ENCODE assay signal across 18 cellular contexts in the genomic region with DNA sequence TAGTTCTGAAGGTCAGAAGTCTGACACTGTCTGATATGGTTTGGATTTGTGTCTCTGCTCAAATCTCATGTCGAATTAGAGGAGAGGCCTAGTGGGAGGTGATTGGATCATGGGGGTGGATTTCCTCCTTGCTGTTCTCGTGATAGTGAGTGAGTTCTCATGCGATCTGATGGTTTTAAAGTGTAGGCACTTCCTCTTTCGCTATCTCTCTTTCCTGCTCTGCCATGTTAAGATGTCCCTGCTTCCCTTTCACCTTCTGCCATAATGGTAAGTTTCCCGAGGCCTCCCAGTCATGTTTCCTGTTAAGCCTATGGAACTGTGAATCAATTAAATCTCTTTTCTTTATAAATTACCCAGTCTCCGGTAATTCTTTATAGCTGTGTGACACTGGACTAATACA.
"Had no signal": no experiment of that assay in that cellular context is flagged by ENCODE, and none has a peak within 500 bp of the region (broad histone marks: within the 10 kb centered on the region; RNA-seq: fewer than 3 reads in every experiment).

No MANE protein-coding gene starts in this region.

- H3K4me3 ChIP-seq: esophagus muscularis mucosa, gastrocnemius medialis, heart right ventricle, spleen, tibial artery, upper lobe of left lung, uterus had no signal

- DNase-seq: effector memory CD8-positive, alpha-beta T cell; gastrocnemius medialis; heart right ventricle; hypothalamus; kidney glomerular epithelial cell; mesendoderm; naive B cell; posterior cingulate gyrus; spleen; stimulated activated CD4-positive, alpha-beta T cell treated with anti-CD3 and anti-CD28 coated beads, Interleukin-15, amount 100 ng/mL, for 24 hours; stimulated activated CD4-positive, alpha-beta T cell treated with anti-CD3 and anti-CD28 coated beads, Interleukin-1b, Interleukin-23, amount 100 ng/mL, for 48 hours; stimulated activated CD4-positive, alpha-beta T cell treated with anti-CD3 and anti-CD28 coated beads, Interleukin-4, amount 100 ng/mL, for 24 hours; tibial artery; upper lobe of left lung; uterus had no signal

- ATAC-seq: effector memory CD8-positive, alpha-beta T cell; gastrocnemius medialis; heart right ventricle; sciatic nerve; stimulated activated memory B cell treated with anti-CD40 and anti-IgM and Interleukin-4, amounts not matched to agents 10 μg/mL and 1 μg/mL and 100 μg/mL, for 72 hours had no signal
